In the genomic region with DNA sequence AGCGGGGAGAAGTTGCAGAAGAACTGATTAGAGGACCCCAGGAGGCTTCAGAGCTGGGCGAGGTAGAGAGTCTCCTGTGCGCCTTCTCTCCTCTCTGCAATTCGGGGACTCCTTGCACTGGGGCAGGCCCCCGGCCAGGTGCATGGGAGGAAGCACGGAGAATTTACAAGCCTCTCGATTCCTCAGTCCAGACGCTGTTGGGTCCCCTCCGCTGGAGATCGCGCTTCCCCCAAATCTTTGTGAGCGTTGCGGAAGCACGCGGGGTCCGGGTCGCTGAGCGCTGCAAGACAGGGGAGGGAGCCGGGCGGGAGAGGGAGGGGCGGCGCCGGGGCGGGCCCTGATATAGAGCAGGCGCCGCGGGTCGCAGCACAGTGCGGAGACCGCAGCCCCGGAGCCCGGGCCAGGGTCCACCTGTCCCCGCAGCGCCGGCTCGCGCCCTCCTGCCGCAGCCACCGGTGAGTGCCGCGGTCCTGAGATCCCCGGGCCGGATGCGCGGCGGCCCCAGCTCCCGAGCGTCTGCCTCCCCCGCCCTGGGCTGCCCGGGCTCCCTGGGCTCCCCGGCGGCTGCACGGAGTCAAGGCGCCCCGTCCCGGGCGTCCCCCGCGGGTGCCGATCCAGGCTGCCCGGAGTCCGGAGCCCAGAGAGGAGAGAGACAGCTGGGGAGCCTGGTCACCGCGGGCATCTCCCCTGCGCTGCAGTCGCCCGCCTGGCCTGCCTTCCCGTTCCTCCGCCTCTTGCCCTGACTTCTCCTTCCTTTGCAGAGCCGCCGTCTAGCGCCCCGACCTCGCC, we compare ENCODE assay signal across 7 cellular contexts. TPM values are rescaled to one million over a fixed set of nuclear protein-coding genes. Genes with fewer than 3 reads are reported as not detected.
A peak's percentile ranks its signal among the peaks of the same experiment; 100 is the strongest.
DNase-seq lines count a peak whose midpoint lies in the region; TF ChIP-seq lines count a peak whose summit lies in the region.

A gene (plus strand): TSS at position 369 of the 789 bp plus-strand sequence. CDS start 424 bp downstream, outside the sequence.

- H3K36me3 ChIP-seq in Karpas-422 (ENCODE audit: insufficient read depth, low read length) (no peaks in the 10 kb centered on the region), thymus (ENCODE audit: control insufficient read depth, insufficient read depth) (no peaks in the 10 kb centered on the region)

- H3K36me3 Mint-ChIP-seq in endothelial cell (ENCODE audit: low read depth, unreplicated experiment): peaks cover 5% of the 10 kb centered on the region

- no peaks in the 10 kb centered on the region for H3K9me2 ChIP-seq in Karpas-422 (replicated peaks; ENCODE audit: insufficient read depth, low read length)

- DNase-seq in Karpas-422 (peak; percentile 82), endothelial cell (ENCODE audit: low spot score) (peak; percentile 43), mucosa of gallbladder (ENCODE audit: low spot score) (peak; percentile 40), NCI-H2081 (lab: John Stamatoyannopoulos, UW) (no peak)
- DNase-seq in activated CD4-positive, alpha-beta T cell treated with anti-CD3 and anti-CD28 coated beads for 48 hours: peak; percentile 51

- peak within 1 kb of the TSS; percentile 85 for H3K27ac Mint-ChIP-seq in endothelial cell (ENCODE audit: unreplicated experiment)

- no peaks in the 10 kb centered on the region for H3K79me2 ChIP-seq in Karpas-422 (ENCODE audit: low read length)

- TF ChIP-seq CTCF in endothelial cell (IDR thresholded peaks at IDR 0.05; ENCODE audit: unreplicated experiment): no peak

- H3K27me3 Mint-ChIP-seq in endothelial cell (ENCODE audit: unreplicated experiment): peaks cover 17% of the 10 kb centered on the region

- H2AFZ ChIP-seq in Karpas-422 (ENCODE audit: low read length): peak within 1 kb of the TSS; percentile 76

- 1% methylated on average over 74 of the region's 74 CpGs for WGBS in thymus

- peak within 1 kb of the TSS; percentile 76 for H3K4me2 ChIP-seq in Karpas-422 (ENCODE audit: low read depth, low read length, poor library complexity, severe bottlenecking)

- H4K20me1 ChIP-seq in Karpas-422 (ENCODE audit: insufficient read depth, low read depth, low read length): no peaks in the 10 kb centered on the region

- peaks cover 22% of the 10 kb centered on the region for H3K4me1 Mint-ChIP-seq in endothelial cell (ENCODE audit: unreplicated experiment)

- H3K9me3 Mint-ChIP-seq in endothelial cell (ENCODE audit: unreplicated experiment): no peaks in the 10 kb centered on the region

- H3K9me3 ChIP-seq in Karpas-422 (ENCODE audit: low read length) (no peaks in the 10 kb centered on the region), thymus (ENCODE audit: control insufficient read depth) (no peaks in the 10 kb centered on the region)

- peaks cover 24% of the 10 kb centered on the region for H3K4me1 ChIP-seq in Karpas-422 (ENCODE audit: low read length)
- H3K4me1 ChIP-seq in thymus (ENCODE audit: control insufficient read depth, insufficient read depth, low read length): peaks cover 12% of the 10 kb centered on the region

- peak; percentile 33 for TF ChIP-seq POLR2A in GM15510 (IDR thresholded peaks at IDR 0.05; ENCODE audit: borderline replicate concordance, extremely low read depth, insufficient read length)

- H3K27ac ChIP-seq in Karpas-422 (ENCODE audit: low read length) (no peak within 1 kb of the TSS), thymus (ENCODE audit: low read depth) (peak within 1 kb of the TSS; percentile 3)

- peak within 1 kb of the TSS; percentile 98 for H3K4me3 Mint-ChIP-seq in endothelial cell (ENCODE audit: unreplicated experiment)

- H3K27me3 ChIP-seq in Karpas-422 (ENCODE audit: low read length) (no peaks in the 10 kb centered on the region; the same call in 1 of the 2 replicates), thymus (ENCODE audit: control insufficient read depth, insufficient read depth) (peaks cover 24% of the 10 kb centered on the region)

- H3K4me3 ChIP-seq in Karpas-422 (ENCODE audit: low read length): peak within 1 kb of the TSS; percentile 78
- H3K4me3 ChIP-seq in thymus (ENCODE audit: low read length): peak within 1 kb of the TSS; percentile 44

- H3K9ac ChIP-seq in Karpas-422 (ENCODE audit: low read length): peak within 1 kb of the TSS; percentile 61

RNA-seq across cellular contexts. Expression of the gene that starts here (rescaled TPM):
- total RNA-seq in Karpas-422 (2014; rRNA removed; shearing (Covaris generic); ENCODE audit: low replicate concordance): 3.2 and 6.3 TPM in 2 replicates
- total RNA-seq in endothelial cell (ENCODE audit: unreplicated experiment) (19.5 TPM), mucosa of gallbladder (15.5 TPM)
- 20.3 TPM for polyA plus RNA-seq in thymus

Comparison
In these comparisons a context has a peak if more than half of its experiments do, and no peak if none do; other contexts are left out.
1. DNase-seq: peak in Karpas-422 (single experiment), activated CD4-positive, alpha-beta T cell treated with anti-CD3 and anti-CD28 coated beads for 48 hours (single experiment), endothelial cell (single experiment) and mucosa of gallbladder (single experiment); none in NCI-H2081 (0 of 2).